ENCODE assay signal across 1 cellular context in genomic region chr11:36108812-36109498, GRCh38.
TF ChIP-seq lines count a peak whose summit lies in the region.

No MANE protein-coding gene starts in this region.

TF ChIP-seq in SK-N-SH, 30 proteins besides CTCF, POLR2A, EP300 and RAD21 (continued from another document):
- TF ChIP-seq SMC3 (IDR thresholded peaks at IDR 0.05; ENCODE audit: low read depth, low read length) = no peak
- no peak for TF ChIP-seq TCF12 (IDR thresholded peaks at IDR 0.05)
- TF ChIP-seq REST (IDR thresholded peaks at IDR 0.05; ENCODE audit: low read depth, low read length) = no peak
- no peak for TF ChIP-seq ZBTB33 (IDR thresholded peaks at IDR 0.05; ENCODE audit: borderline replicate concordance, low read depth)
- TF ChIP-seq MAX (IDR thresholded peaks at IDR 0.05; ENCODE audit: low read depth) = no peak
- no peak for TF ChIP-seq NRF1 (IDR thresholded peaks at IDR 0.05; ENCODE audit: low read depth, low read length)
- no peak for TF ChIP-seq RFX5 (IDR thresholded peaks at IDR 0.05; ENCODE audit: low read length)
- no peak for TF ChIP-seq NFIC (IDR thresholded peaks at IDR 0.05; ENCODE audit: borderline replicate concordance)
- TF ChIP-seq PBX3 (IDR thresholded peaks at IDR 0.05) = no peak
- TF ChIP-seq CHD2 (IDR thresholded peaks at IDR 0.05; ENCODE audit: low read length, partially characterized antibody) = no peak
TF ChIP-seq in SK-N-SH: peak in this region for 0.
